In genomic region chr2:149737882-149738281, GRCh38 we compare ENCODE assay signal across 20 cellular contexts.
"Had no signal": no experiment of that assay in that cellular context is flagged by ENCODE, and none has a peak within 500 bp of the region (broad histone marks: within the 10 kb centered on the region; RNA-seq: fewer than 3 reads in every experiment).

No MANE protein-coding gene starts in this region.

- DNase-seq: Kasumi-1, MM.1S, NCI-H1092 treated with DMSO at 0.1 percent for 48 hours, NCI-H1436, NCI-H187, NCI-H2029, NCI-H2081 treated with DMSO at 0.1 percent for 48 hours, NCI-H2171, NCI-H226, NCI-H446, NCI-H510A, NCI-H524 treated with DMSO at 0.1 percent for 48 hours, NCI-H69, NCI-H774, Right ventricle myocardium superior, RPMI8226, SIG-M5 had no signal

- ATAC-seq: HepG2, K562 had no signal

- H3K4me3 ChIP-seq: K562, SJSA1 had no signal
